Comparison of ENCODE assay signal across 12 cellular contexts in the genomic region with DNA sequence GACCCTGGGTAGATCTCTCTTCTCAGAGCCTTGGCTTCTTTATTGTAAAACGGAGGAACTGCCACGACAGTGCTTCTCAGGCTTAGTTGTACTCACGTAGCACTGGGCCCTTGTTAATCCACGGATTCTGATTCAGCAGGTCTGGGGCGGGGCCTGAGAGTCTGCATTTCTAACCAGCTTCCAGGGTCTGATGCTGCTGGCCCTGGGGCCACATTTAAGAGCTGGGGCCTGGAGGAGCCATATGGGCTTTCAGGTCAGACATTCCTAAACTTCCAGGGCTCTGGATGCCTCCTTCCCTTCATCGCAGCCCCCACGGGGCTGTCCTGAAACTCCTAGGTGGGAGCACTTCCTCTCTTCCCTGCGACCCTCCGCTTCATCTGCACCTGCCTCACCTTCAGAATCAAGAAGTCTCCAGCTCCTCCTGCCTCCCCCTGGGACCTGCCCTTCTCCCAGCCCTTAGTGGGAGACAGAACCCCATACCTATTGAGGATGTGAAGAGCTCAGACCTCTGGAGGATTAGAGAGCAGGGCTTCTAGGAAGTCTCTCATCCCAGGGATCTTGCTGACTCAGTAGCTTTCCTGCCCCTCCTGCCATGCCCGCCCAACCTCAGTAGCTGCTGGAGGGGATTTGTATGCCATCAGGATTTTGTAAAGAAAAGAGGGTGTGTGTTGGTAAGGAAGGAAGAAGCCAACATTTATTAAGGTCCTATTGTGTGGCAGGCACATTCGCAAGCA.
DNase-seq lines count a peak whose midpoint lies in the region; ATAC-seq and TF ChIP-seq lines count a peak whose summit lies in the region.
"Had no signal": no experiment of that assay in that cellular context is flagged by ENCODE, and none has a peak within 500 bp of the region (broad histone marks: within the 10 kb centered on the region; RNA-seq: fewer than 3 reads in every experiment).

No MANE protein-coding gene starts in this region.

- no peaks in the 10 kb centered on the region for H3K36me3 ChIP-seq in ascending aorta
- H3K36me3 ChIP-seq in skeletal muscle satellite cell (ENCODE audit: insufficient read depth, low read length), result no peaks in the 10 kb centered on the region
- H3K36me3 ChIP-seq: ovary had no signal

- H3K27ac Mint-ChIP-seq in Calu3 (ENCODE audit: unreplicated experiment) (peak overlapping the region; percentile 43), glutamatergic neuron (ENCODE audit: unreplicated experiment) (no peak overlapping the region)
- H3K27ac Mint-ChIP-seq: activated naive CD4-positive, alpha-beta T cell treated with anti-CD3 and anti-CD28 coated beads for 36 hours had no signal

- peaks cover 11 to 31% of the 10 kb centered on the region in 2 donors for H3K4me1 ChIP-seq in ascending aorta
- peaks cover 28% of the 10 kb centered on the region for H3K4me1 ChIP-seq in skeletal muscle satellite cell (ENCODE audit: control insufficient read depth, insufficient read depth, low read length)

- H3K9me3 ChIP-seq in ascending aorta (no peaks in the 10 kb centered on the region), skeletal muscle satellite cell (replicated peaks; ENCODE audit: low read length) (no peaks in the 10 kb centered on the region)
- H3K9me3 ChIP-seq: ovary had no signal

- CTCF ChIA-PET in Calu3 (lab: Charles Lee), result interaction anchor here (0.8 to 1.5 kb wide), 2 partner anchors 14 to 15 kb away, joined by 3 to 4 read pairs; no protein-coding TSS in a partner anchor

- H3K9me3 Mint-ChIP-seq in Calu3 (ENCODE audit: low read depth, unreplicated experiment) (no peaks in the 10 kb centered on the region), glutamatergic neuron (ENCODE audit: unreplicated experiment) (no peaks in the 10 kb centered on the region)
- H3K9me3 Mint-ChIP-seq: activated naive CD4-positive, alpha-beta T cell treated with anti-CD3 and anti-CD28 coated beads for 36 hours had no signal

- H3K4me3 Mint-ChIP-seq in Calu3 (ENCODE audit: low read depth, unreplicated experiment) (no peak overlapping the region), glutamatergic neuron (ENCODE audit: unreplicated experiment) (no peak overlapping the region)
- H3K4me3 Mint-ChIP-seq: activated naive CD4-positive, alpha-beta T cell treated with anti-CD3 and anti-CD28 coated beads for 36 hours had no signal

- ATAC-seq in left lobe of liver (peak; percentile 11), GM18502 (IDR thresholded peaks at IDR 0.05; ENCODE audit: poor library complexity, unreplicated experiment) (no peak), HG03135 (IDR thresholded peaks at IDR 0.05; ENCODE audit: unreplicated experiment) (no peak)

- H3K4me2 ChIP-seq in skeletal muscle satellite cell (ENCODE audit: low read length), result peak overlapping the region; percentile 65

- intact Hi-C loops in Calu3 (cut with micrococcal nuclease; ENCODE audit: unreplicated experiment), result no loop called here
- intact Hi-C loops in ascending aorta (cut with DNase I), result loop anchor here (2.0 to 5.0 kb wide), 3 partner anchors 27 to 74 kb away; no protein-coding TSS in a partner anchor

- H3K36me3 Mint-ChIP-seq in Calu3 (ENCODE audit: insufficient read depth, unreplicated experiment) (peaks cover 5% of the 10 kb centered on the region), glutamatergic neuron (ENCODE audit: unreplicated experiment) (no peaks in the 10 kb centered on the region)

- H3K9ac ChIP-seq in skeletal muscle satellite cell (ENCODE audit: low read depth, low read length), result peak overlapping the region; percentile 14

- H3K27ac ChIP-seq in ascending aorta, result peak overlapping the region; percentile 82 to 85

- no peaks in the 10 kb centered on the region for H3K27me3 Mint-ChIP-seq in Calu3 (ENCODE audit: unreplicated experiment)
- H3K27me3 Mint-ChIP-seq in glutamatergic neuron (ENCODE audit: unreplicated experiment), result peaks cover 4% of the 10 kb centered on the region

- DNase-seq in Calu3 (no peak), ascending aorta (ENCODE audit: low spot score in 2 of 2) (no peak), left lobe of liver (ENCODE audit: low spot score) (no peak), glutamatergic neuron (no peak), cortex of kidney (lab: John Stamatoyannopoulos, UW) (no peak)
- DNase-seq: activated CD4-positive, alpha-beta T cell treated with anti-CD3 and anti-CD28 coated beads for 48 hours; GOT3 had no signal

- H3K27me3 ChIP-seq in ascending aorta, result no peaks in the 10 kb centered on the region
- peaks cover 10% of the 10 kb centered on the region for H3K27me3 ChIP-seq in skeletal muscle satellite cell (ENCODE audit: control insufficient read depth, insufficient read depth, low read length)
- H3K27me3 ChIP-seq: ovary had no signal

- H3K4me1 Mint-ChIP-seq in Calu3 (ENCODE audit: low read depth, unreplicated experiment), result peaks cover 29% of the 10 kb centered on the region
- peaks cover 5% of the 10 kb centered on the region for H3K4me1 Mint-ChIP-seq in glutamatergic neuron (ENCODE audit: low read depth, unreplicated experiment)

- BruUV-seq in Calu3 (replicated peaks; lab: Mats Ljungman, UMichigan), result no TSS peak

- H3K4me3 ChIP-seq in ascending aorta (no peak overlapping the region), skeletal muscle satellite cell (ENCODE audit: low read length) (no peak overlapping the region)
- H3K4me3 ChIP-seq: ovary had no signal

- TF ChIP-seq CTCF in Calu3 (IDR thresholded peaks at IDR 0.05; ENCODE audit: unreplicated experiment) (no peak), ascending aorta (IDR thresholded peaks at IDR 0.05) (no peak), glutamatergic neuron (IDR thresholded peaks at IDR 0.05; ENCODE audit: partially characterized antibody, unreplicated experiment) (no peak)
